In genomic region chr17:37106049-37106448, GRCh38 we compare ENCODE assay signal across 15 cellular contexts.
"Had no signal": no experiment of that assay in that cellular context is flagged by ENCODE, and none has a peak within 500 bp of the region (broad histone marks: within the 10 kb centered on the region; RNA-seq: fewer than 3 reads in every experiment).

No MANE protein-coding gene starts in this region.

- ATAC-seq: activated CD4-positive, alpha-beta T cell treated with anti-CD3 and anti-CD28 coated beads for 36 hours; activated T-helper 17 cell treated with anti-CD3 and anti-CD28 coated beads, Interleukin-2, amount 50 U/mL, for 72 hours; upper lobe of right lung had no signal

- H3K4me3 Mint-ChIP-seq: activated CD4-positive, alpha-beta T cell treated with anti-CD3 and anti-CD28 coated beads for 36 hours; activated naive CD8-positive, alpha-beta T cell treated with anti-CD3 and anti-CD28 coated beads, Interleukin-2, amount 10 ng/mL, durations not matched to agents 7 days and 5 days; activated T-helper 17 cell treated with anti-CD3 and anti-CD28 coated beads, Interleukin-2, amount 50 U/mL, for 72 hours; nephron progenitor cell had no signal

- DNase-seq: activated CD4-positive, alpha-beta T cell treated with anti-CD3 and anti-CD28 coated beads for 36 hours; activated CD4-positive, alpha-beta T cell treated with anti-CD3 and anti-CD28 coated beads, Interleukin-2, amount 50 U/mL, for 48 hours; activated naive CD4-positive, alpha-beta T cell; activated naive CD8-positive, alpha-beta T cell treated with anti-CD3 and anti-CD28 coated beads, Interleukin-2, amount 10 ng/mL, durations not matched to agents 7 days and 5 days; activated T-cell treated with anti-CD3 and anti-CD28 coated beads for 4 hours; left ventricle myocardium inferior; mammary epithelial cell; nephron progenitor cell; stimulated activated CD4-positive, alpha-beta T cell treated with anti-CD3 and anti-CD28 coated beads, Interleukin-12 subunit alpha, Interleukin-12 subunit beta, amount 100 ng/mL, for 4 hours; stimulated activated CD4-positive, alpha-beta T cell treated with anti-CD3 and anti-CD28 coated beads, Interleukin-1b, Interleukin-23, amount 100 ng/mL, for 48 hours; stimulated activated CD8-positive, alpha-beta memory T cell treated with anti-CD3 and anti-CD28 coated beads, Interleukin-4, amount 100 ng/mL, for 48 hours; stimulated activated naive CD4-positive, alpha-beta T cell; upper lobe of right lung had no signal

- H3K27me3 Mint-ChIP-seq: activated CD4-positive, alpha-beta T cell treated with anti-CD3 and anti-CD28 coated beads for 36 hours; activated naive CD8-positive, alpha-beta T cell treated with anti-CD3 and anti-CD28 coated beads, Interleukin-2, amount 10 ng/mL, durations not matched to agents 7 days and 5 days; activated T-helper 17 cell treated with anti-CD3 and anti-CD28 coated beads, Interleukin-2, amount 50 U/mL, for 72 hours had no signal

- H3K4me1 Mint-ChIP-seq: activated CD4-positive, alpha-beta T cell treated with anti-CD3 and anti-CD28 coated beads for 36 hours; activated naive CD8-positive, alpha-beta T cell treated with anti-CD3 and anti-CD28 coated beads, Interleukin-2, amount 10 ng/mL, durations not matched to agents 7 days and 5 days; activated T-helper 17 cell treated with anti-CD3 and anti-CD28 coated beads, Interleukin-2, amount 50 U/mL, for 72 hours had no signal

- H3K4me1 ChIP-seq: upper lobe of right lung had no signal

- H3K27me3 ChIP-seq: upper lobe of right lung had no signal

- H3K27ac Mint-ChIP-seq: activated CD4-positive, alpha-beta T cell treated with anti-CD3 and anti-CD28 coated beads for 36 hours; activated naive CD8-positive, alpha-beta T cell treated with anti-CD3 and anti-CD28 coated beads, Interleukin-2, amount 10 ng/mL, durations not matched to agents 7 days and 5 days; activated T-helper 17 cell treated with anti-CD3 and anti-CD28 coated beads, Interleukin-2, amount 50 U/mL, for 72 hours had no signal

- H3K9me3 Mint-ChIP-seq: activated naive CD8-positive, alpha-beta T cell treated with anti-CD3 and anti-CD28 coated beads, Interleukin-2, amount 10 ng/mL, durations not matched to agents 7 days and 5 days; activated T-helper 17 cell treated with anti-CD3 and anti-CD28 coated beads, Interleukin-2, amount 50 U/mL, for 72 hours; nephron progenitor cell had no signal

- H3K4me3 ChIP-seq: coronary artery, left ventricle myocardium inferior, upper lobe of right lung had no signal

- H3K9me3 ChIP-seq: left ventricle myocardium inferior, upper lobe of right lung had no signal

- H3K27ac ChIP-seq: coronary artery, left ventricle myocardium inferior, upper lobe of right lung had no signal
